In genomic region chr2:20509766-20510490, GRCh38 we compare ENCODE assay signal across 1 cellular context.
A peak's percentile ranks its signal among the peaks of the same experiment; 100 is the strongest.
TF ChIP-seq lines count a peak whose summit lies in the region.

No MANE protein-coding gene starts in this region.

TF ChIP-seq in HepG2, 621 proteins besides CTCF, POLR2A, EP300 and RAD21 (continued from another document and continues in another):
- TF ChIP-seq MLX (CRISPR knock-in tag; IDR thresholded peaks at IDR 0.05) = peak; percentile 73; the same call in 1 of the 2 replicates
- peak; percentile 8; the same call in 1 of the 2 replicates for TF ChIP-seq STAG1 (CRISPR knock-in tag; IDR thresholded peaks at IDR 0.05)
- no peak for TF ChIP-seq HNF1A (IDR thresholded peaks at IDR 0.05; ENCODE audit: low read depth)
- TF ChIP-seq HNF1A (CRISPR knock-in tag; IDR thresholded peaks at IDR 0.05; ENCODE audit: borderline replicate concordance) = 0 out of 2 replicates have a peak, but pooled peaks have one; percentile 28
- TF ChIP-seq TBX2 (CRISPR knock-in tag; IDR thresholded peaks at IDR 0.05; ENCODE audit: borderline replicate concordance) = 0 out of 2 replicates have a peak, but pooled peaks have one; percentile 19
- peak; percentile 28; the same call in 1 of the 2 replicates for TF ChIP-seq ZNF331 (CRISPR knock-in tag; IDR thresholded peaks at IDR 0.05)
- TF ChIP-seq ZNF720 (CRISPR knock-in tag; IDR thresholded peaks at IDR 0.05) = no peak
- TF ChIP-seq GATAD2A (CRISPR knock-in tag; IDR thresholded peaks at IDR 0.05) = 0 out of 2 replicates have a peak, but pooled peaks have one; percentile 24
- no peak for TF ChIP-seq TERF1 (CRISPR knock-in tag; IDR thresholded peaks at IDR 0.05)
- 0 out of 2 replicates have a peak, but pooled peaks have one; percentile 5 for TF ChIP-seq CSRNP1 (CRISPR knock-in tag; IDR thresholded peaks at IDR 0.05)
- TF ChIP-seq ZNF512B (CRISPR knock-in tag; IDR thresholded peaks at IDR 0.05; ENCODE audit: borderline replicate concordance) = 0 out of 2 replicates have a peak, but pooled peaks have one; percentile 26
- TF ChIP-seq ZNF687 (CRISPR knock-in tag; IDR thresholded peaks at IDR 0.05) = peak; percentile 76
- 0 out of 2 replicates have a peak, but pooled peaks have one; percentile 14 for TF ChIP-seq ZNF281 (CRISPR knock-in tag; IDR thresholded peaks at IDR 0.05; ENCODE audit: borderline replicate concordance)
- TF ChIP-seq SOX13 (IDR thresholded peaks at IDR 0.05) = no peak
- TF ChIP-seq SOX13 (CRISPR knock-in tag; conservative IDR thresholded peaks at IDR 0.05 in 1 of 2, IDR thresholded peaks at IDR 0.05 in 1 of 2) = 0 out of 4 replicates have a peak, but pooled peaks of 1 of the 2 experiments have one; percentile 20
- TF ChIP-seq HES4 (CRISPR knock-in tag; IDR thresholded peaks at IDR 0.05; ENCODE audit: borderline replicate concordance) = no peak
- 0 out of 2 replicates have a peak, but pooled peaks have one; percentile 59 for TF ChIP-seq ZSCAN29 (CRISPR knock-in tag; conservative IDR thresholded peaks at IDR 0.05)
- TF ChIP-seq ZNF292 (CRISPR knock-in tag; IDR thresholded peaks at IDR 0.05; ENCODE audit: borderline replicate concordance, low read depth) = peak; percentile 25; the same call in 1 of the 2 replicates
- peak; percentile 64 for TF ChIP-seq POGZ (CRISPR knock-in tag; IDR thresholded peaks at IDR 0.05)
- peak; percentile 89 for TF ChIP-seq ZNF263 (CRISPR knock-in tag; IDR thresholded peaks at IDR 0.05)
- TF ChIP-seq ZNF34 (CRISPR knock-in tag; IDR thresholded peaks at IDR 0.05; ENCODE audit: borderline replicate concordance) = peak; percentile 27; the same call in 1 of the 2 replicates
- 0 out of 2 replicates have a peak, but pooled peaks have one; percentile 34 for TF ChIP-seq AHR (CRISPR knock-in tag; IDR thresholded peaks at IDR 0.05)
- peak; percentile 72 for TF ChIP-seq RAD51 (IDR thresholded peaks at IDR 0.05; ENCODE audit: borderline replicate concordance)
- TF ChIP-seq HDAC6 (IDR thresholded peaks at IDR 0.05; ENCODE audit: low read depth, low read length) = no peak
- no peak for TF ChIP-seq ZNF576 (CRISPR knock-in tag; IDR thresholded peaks at IDR 0.05)
- 0 out of 2 replicates have a peak, but pooled peaks have one; percentile 28 for TF ChIP-seq ZBTB46 (CRISPR knock-in tag; IDR thresholded peaks at IDR 0.05; ENCODE audit: borderline replicate concordance)
- TF ChIP-seq ATF5 (CRISPR knock-in tag; IDR thresholded peaks at IDR 0.05; ENCODE audit: low read depth) = no peak
- TF ChIP-seq FOXA3 (CRISPR knock-in tag; IDR thresholded peaks at IDR 0.05) = peak; percentile 36; the same call in 1 of the 2 replicates
- TF ChIP-seq ERF (CRISPR knock-in tag; IDR thresholded peaks at IDR 0.05) = peak; percentile 51
- peak; percentile 59; the same call in 1 of the 2 replicates for TF ChIP-seq PAX8 (CRISPR knock-in tag; IDR thresholded peaks at IDR 0.05; ENCODE audit: borderline replicate concordance)
- 0 out of 2 replicates have a peak, but pooled peaks have one; percentile 72 for TF ChIP-seq NRL (CRISPR knock-in tag; IDR thresholded peaks at IDR 0.05; ENCODE audit: borderline replicate concordance)
- TF ChIP-seq SPEN (CRISPR knock-in tag; IDR thresholded peaks at IDR 0.05; ENCODE audit: low read depth) = no peak
- no peak for TF ChIP-seq LBX2 (CRISPR knock-in tag; IDR thresholded peaks at IDR 0.05; ENCODE audit: borderline replicate concordance)
